9 cellular contexts compared by ENCODE assay signal in genomic region chr1:59903136-59903754, GRCh38. TPM values are rescaled to one million over a fixed set of nuclear protein-coding genes. Genes with fewer than 3 reads are reported as not detected.
DNase-seq lines count a peak whose midpoint lies in the region; ATAC-seq and TF ChIP-seq lines count a peak whose summit lies in the region.
"Had no signal": no experiment of that assay in that cellular context is flagged by ENCODE, and none has a peak within 500 bp of the region (broad histone marks: within the 10 kb centered on the region; RNA-seq: fewer than 3 reads in every experiment).

No MANE protein-coding gene starts in this region.

- H3K18ac ChIP-seq in mesenchymal stem cell (ENCODE audit: low read depth in 1 of 2, low read length in 2 of 2), result no peak overlapping the region

- dilution Hi-C loops in mammary epithelial cell (cut with HindIII; ENCODE audit: low sequenced_read_pairs), result no loop called here

- no peaks in the 10 kb centered on the region for H3K79me2 ChIP-seq in mammary epithelial cell (ENCODE audit: insufficient read depth, low read length)

- BruUV-seq in mammary epithelial cell (replicated peaks; lab: Mats Ljungman, UMichigan), result no TSS peak

- in situ Hi-C loops in mammary epithelial cell (cut with MboI; ENCODE audit: low sequenced_read_pairs in 2 of 2), result no loop called here

- H3K23ac ChIP-seq in mesenchymal stem cell (ENCODE audit: low read length in 2 of 2), result no peak overlapping the region

- H3K27me3 ChIP-seq in mammary epithelial cell (ENCODE audit: insufficient read depth, low read length) (no peaks in the 10 kb centered on the region), mesenchymal stem cell (ENCODE audit: control insufficient read depth in 1 of 2, insufficient read depth in 1 of 2, low read length in 2 of 2) (no peaks in the 10 kb centered on the region)

- H3K27ac ChIP-seq in mammary epithelial cell (ENCODE audit: insufficient read depth, low read depth, low read length), result no peak overlapping the region
- no peak overlapping the region for H3K27ac ChIP-seq in mesenchymal stem cell (ENCODE audit: low read length, poor library complexity, severe bottlenecking)

- peak overlapping the region; percentile 54 for H2AFZ ChIP-seq in mammary epithelial cell (ENCODE audit: low read depth, low read length)
- H2AFZ ChIP-seq in mesenchymal stem cell (ENCODE audit: low read depth, low read length), result no peak overlapping the region

- CTCF ChIA-PET in mammary epithelial cell (lab: Charles Lee; ENCODE audit: low non-redundant PET), result no interaction called here

- H3K9me3 ChIP-seq in mammary epithelial cell (replicated peaks; ENCODE audit: insufficient read depth, low read length) (no peaks in the 10 kb centered on the region), mesenchymal stem cell (ENCODE audit: control insufficient read depth, low read length) (no peaks in the 10 kb centered on the region)
- H3K9me3 ChIP-seq: HAP-1 had no signal

- peak overlapping the region; percentile 32 for H3K4me2 ChIP-seq in mammary epithelial cell (ENCODE audit: insufficient read depth, low read depth, low read length)
- no peak overlapping the region for H3K4me2 ChIP-seq in mesenchymal stem cell (ENCODE audit: low read length, poor library complexity, severe bottlenecking)

- H2BK12ac ChIP-seq in mesenchymal stem cell (ENCODE audit: low read length in 2 of 2), result no peak overlapping the region

- peak; percentile 20 for DNase-seq in stimulated activated CD4-positive, alpha-beta T cell treated with anti-CD3 and anti-CD28 coated beads, Interleukin-15, amount 100 ng/mL, for 24 hours
- DNase-seq in stimulated activated CD4-positive, alpha-beta T cell treated with anti-CD3 and anti-CD28 coated beads, Interleukin-4, amount 100 ng/mL, for 1 hour, result no peak
- DNase-seq in HFF-Myc (ENCODE audit: extremely low read depth, low read depth), result no peak
- DNase-seq in NCI-H524 treated with DMSO at 0.1 percent for 48 hours (lab: John Stamatoyannopoulos, UW), result peak; percentile 7
- no peak for DNase-seq in mammary epithelial cell
- DNase-seq in mesenchymal stem cell, result peak; percentile 22
- DNase-seq in DMS79 (lab: John Stamatoyannopoulos, UW), result no peak

- H3K79me1 ChIP-seq in mesenchymal stem cell (replicated peaks; ENCODE audit: low read length, poor library complexity, severe bottlenecking), result no peaks in the 10 kb centered on the region

- H2BK120ac ChIP-seq in mesenchymal stem cell (ENCODE audit: low read depth, low read length), result no peak overlapping the region

- TF ChIP-seq CTCF in HFF-Myc (IDR thresholded peaks at IDR 0.05; ENCODE audit: low read depth, low read length, missing control alignments) (peak; percentile 44), mammary epithelial cell (conservative IDR thresholded peaks at IDR 0.05 in 1 of 2, IDR thresholded peaks at IDR 0.05 in 1 of 2; ENCODE audit: extremely low read depth in 1 of 2, insufficient read depth in 1 of 2, low read depth in 1 of 2, low read length in 2 of 2) (peak; percentile 51 to 71)

- no peaks in the 10 kb centered on the region for H4K20me1 ChIP-seq in mammary epithelial cell (ENCODE audit: insufficient read depth, low read length)

- no peak overlapping the region for H2AK5ac ChIP-seq in mesenchymal stem cell (ENCODE audit: low read length, severe bottlenecking)

- H3K4me3 ChIP-seq in HFF-Myc (replicated peaks; ENCODE audit: low read depth, low read length), result no peak overlapping the region
- H3K4me3 ChIP-seq in mammary epithelial cell (replicated peaks in 1 of 3; ENCODE audit: insufficient read depth in 1 of 3, low read depth in 2 of 3, low read length in 3 of 3), result no peak overlapping the region
- no peak overlapping the region for H3K4me3 ChIP-seq in mesenchymal stem cell (ENCODE audit: insufficient read depth in 1 of 2, low read depth in 1 of 2, low read length in 2 of 2)
- H3K4me3 ChIP-seq: HAP-1 had no signal

- H3K4ac ChIP-seq in mesenchymal stem cell (ENCODE audit: low read depth in 1 of 2, low read length in 2 of 2), result no peak overlapping the region

- 5% methylated on average over 9 of the region's 9 CpGs for WGBS in mammary epithelial cell (ENCODE audit: low coverage, missing lambda C conversion rate)
- WGBS in mesenchymal stem cell, result 53% methylated on average over 7 of the region's 9 CpGs

- no peak overlapping the region for H4K8ac ChIP-seq in mesenchymal stem cell (ENCODE audit: low read length)

- ATAC-seq in HG02870 (IDR thresholded peaks at IDR 0.05; ENCODE audit: unreplicated experiment), result no peak

- H2BK15ac ChIP-seq in mesenchymal stem cell (ENCODE audit: low read depth, poor library complexity, severe bottlenecking), result no peak overlapping the region

- H3K36me3 ChIP-seq in mammary epithelial cell (ENCODE audit: insufficient read depth, low read length) (no peaks in the 10 kb centered on the region), mesenchymal stem cell (ENCODE audit: control insufficient read depth in 1 of 2, insufficient read depth in 2 of 2, low read depth in 1 of 2, low read length in 2 of 2) (no peaks in the 10 kb centered on the region)
- H3K36me3 ChIP-seq: HAP-1 had no signal

- H3K4me1 ChIP-seq in mammary epithelial cell (ENCODE audit: insufficient read depth, low read length), result no peaks in the 10 kb centered on the region
- peaks cover 1% of the 10 kb centered on the region for H3K4me1 ChIP-seq in mesenchymal stem cell (ENCODE audit: control insufficient read depth, insufficient read depth, low read depth, low read length)
- H3K4me1 ChIP-seq: HAP-1 had no signal

- no peak overlapping the region for H2BK5ac ChIP-seq in mesenchymal stem cell (ENCODE audit: low read depth, low read length, poor library complexity, severe bottlenecking)

- no peak overlapping the region for H3K9ac ChIP-seq in mammary epithelial cell (ENCODE audit: insufficient read depth, low read length)
- no peak overlapping the region for H3K9ac ChIP-seq in mesenchymal stem cell (ENCODE audit: low read length)

- intact Hi-C loops in mammary epithelial cell (cut with micrococcal nuclease), result loop anchor here (1.0 kb wide), 1 partner anchor 44 kb away; no protein-coding TSS in a partner anchor

- no peak overlapping the region for H3K14ac ChIP-seq in mesenchymal stem cell (ENCODE audit: low read length in 2 of 2)

- no peak overlapping the region for H4K91ac ChIP-seq in mesenchymal stem cell (ENCODE audit: low read length)

RNA-seq across cellular contexts. Expression of gene CYP2J2, which starts 23.3 kb away (rescaled TPM):
- 1 to 10 TPM; 1.1 to 3.2 TPM for total RNA-seq in mammary epithelial cell
- polyA plus RNA-seq in mammary epithelial cell, result 0.92 TPM
- not detected for polyA minus RNA-seq in mammary epithelial cell
- 0.01 TPM for polyA plus RNA-seq in mesenchymal stem cell (2013, experiment 1 of 2)
- polyA plus RNA-seq in mesenchymal stem cell (2013, experiment 2 of 2), result 0.01 TPM

Comparison
In these comparisons a context has a peak if more than half of its experiments do, and no peak if none do; other contexts are left out.
1. DNase-seq: peak in stimulated activated CD4-positive, alpha-beta T cell treated with anti-CD3 and anti-CD28 coated beads, Interleukin-15, amount 100 ng/mL, for 24 hours (single experiment), NCI-H524 treated with DMSO at 0.1 percent for 48 hours (single experiment) and mesenchymal stem cell (single experiment); none in stimulated activated CD4-positive, alpha-beta T cell treated with anti-CD3 and anti-CD28 coated beads, Interleukin-4, amount 100 ng/mL, for 1 hour (single experiment), HFF-Myc (single experiment), mammary epithelial cell (single experiment) and DMS79 (single experiment).